Comparison of ENCODE assay signal across 21 cellular contexts in genomic region chr4:176898791-176899190, GRCh38.
"Had no signal": no experiment of that assay in that cellular context is flagged by ENCODE, and none has a peak within 500 bp of the region (broad histone marks: within the 10 kb centered on the region; RNA-seq: fewer than 3 reads in every experiment).

No MANE protein-coding gene starts in this region.

- H3K27ac ChIP-seq: HL-60, RWPE1, SJCRH30 had no signal

- DNase-seq: KBM-7, MG63, NCI-H1092 treated with DMSO at 0.1 percent for 48 hours, NCI-H1436, NCI-H187, NCI-H2029, NCI-H2081 treated with DMSO at 0.1 percent for 48 hours, NCI-H2171, NCI-H226, NCI-H446, NCI-H510A, NCI-H524 treated with DMSO at 0.1 percent for 48 hours, NCI-H69, NCI-H774, SHP77 treated with DMSO at 0.1 percent for 48 hours, SJCRH30 had no signal

- H3K9me3 ChIP-seq: MG63, SJCRH30 had no signal

- H3K36me3 ChIP-seq: MG63, SJCRH30 had no signal

- H3K27me3 ChIP-seq: MG63, SJCRH30 had no signal

- H3K4me3 ChIP-seq: MG63, SJCRH30 had no signal

- ATAC-seq: Panc1, Right ventricle myocardium inferior, SK-N-SH treated with all-trans-retinoic acid at 6 μM for 48 hours had no signal
